In genomic region chr20:18252597-18253451, GRCh38 we compare ENCODE assay signal across 19 cellular contexts. TPM values are rescaled to one million over a fixed set of nuclear protein-coding genes. Genes with fewer than 3 reads are reported as not detected.
DNase-seq lines count a peak whose midpoint lies in the region; ATAC-seq and TF ChIP-seq lines count a peak whose summit lies in the region.
"Had no signal": no experiment of that assay in that cellular context is flagged by ENCODE, and none has a peak within 500 bp of the region (broad histone marks: within the 10 kb centered on the region; RNA-seq: fewer than 3 reads in every experiment).

No MANE protein-coding gene starts in this region.

- H3K9ac ChIP-seq in GM23248: no peak overlapping the region

- POLR2A ChIA-PET in PC-9 (lab: Charles Lee; ENCODE audit: unreplicated experiment): interaction anchor here (0.5 to 1.0 kb wide), 11 partner anchors 34 to 695 kb away, joined by 3 to 8 read pairs (median 5); partner anchors contain the start of genes KAT14 and PET117

- WGBS in GM23248 (ENCODE audit: low coverage in 1 of 2, low lambda C conversion rate in 2 of 2, missing lambda C conversion rate in 2 of 2), 2 experiments: 55 to 58% methylated on average over 20 of the region's 20 CpGs
- 31 to 45% methylated on average over 18 to 20 of the region's 20 CpGs for WGBS in esophagus squamous epithelium, 2 donors

- no peaks in the 10 kb centered on the region for H3K27me3 ChIP-seq in GM23248 (replicated peaks; ENCODE audit: insufficient read depth)
- H3K27me3 ChIP-seq in PC-9 (ENCODE audit: insufficient read depth, low read depth): no peaks in the 10 kb centered on the region
- H3K27me3 ChIP-seq in esophagus squamous epithelium: no peaks in the 10 kb centered on the region

- H3K79me2 ChIP-seq in GM23248 (ENCODE audit: insufficient read depth) (no peaks in the 10 kb centered on the region), PC-9 (ENCODE audit: low read depth) (no peaks in the 10 kb centered on the region)

- TF ChIP-seq POLR2A in esophagus squamous epithelium (IDR thresholded peaks at IDR 0.05): no peak

- CTCF ChIA-PET in PC-9 (lab: Charles Lee): interaction anchor here (1.0 to 1.1 kb wide), 2 partner anchors 55 to 108 kb away, joined by 3 read pairs; no protein-coding TSS in a partner anchor

- ATAC-seq in HG02885 (IDR thresholded peaks at IDR 0.05; ENCODE audit: poor library complexity, unreplicated experiment): no peak
- ATAC-seq in GM18502 (IDR thresholded peaks at IDR 0.05; ENCODE audit: poor library complexity, unreplicated experiment): no peak
- ATAC-seq: activated CD8-positive, alpha-beta T cell treated with anti-CD3 and anti-CD28 coated beads, Interleukin-2, amount 10 ng/mL, durations not matched to agents 7 days and 5 days; left ventricle myocardium superior; naive thymus-derived CD4-positive, alpha-beta T cell; T-cell had no signal

- no peaks in the 10 kb centered on the region for H3K9me3 ChIP-seq in GM23248 (ENCODE audit: low read depth)
- no peaks in the 10 kb centered on the region for H3K9me3 ChIP-seq in PC-9 (ENCODE audit: insufficient read depth, low read depth)
- no peaks in the 10 kb centered on the region for H3K9me3 ChIP-seq in esophagus squamous epithelium

- H3K4me3 ChIP-seq in GM23248 (no peak overlapping the region), PC-9 (peak overlapping the region; percentile 34; the same call in 1 of the 2 replicates), esophagus squamous epithelium (peak overlapping the region in 1 of 4 donors; percentile 7), skin epidermis (no peak overlapping the region)

- no peak overlapping the region for H3K4me2 ChIP-seq in GM23248 (ENCODE audit: unreplicated experiment)
- peak overlapping the region; percentile 71 for H3K4me2 ChIP-seq in PC-9

- no peaks in the 10 kb centered on the region for H4K20me1 ChIP-seq in GM23248 (ENCODE audit: insufficient read depth)
- no peaks in the 10 kb centered on the region for H4K20me1 ChIP-seq in PC-9 (ENCODE audit: insufficient read depth)

- no peaks in the 10 kb centered on the region for H3F3A ChIP-seq in GM23248 (ENCODE audit: insufficient read depth)
- H3F3A ChIP-seq in PC-9 (ENCODE audit: insufficient read depth, low read depth): peaks cover 41% of the 10 kb centered on the region

- intact Hi-C loops in PC-9 (cut with micrococcal nuclease; ENCODE audit: unreplicated experiment): loop anchor here (1.0 kb wide), 7 partner anchors 10 to 285 kb away; partner anchors contain the start of genes OVOL2 and SNX5
- intact Hi-C loops in esophagus squamous epithelium (cut with DNase I): no loop called here

- no peak overlapping the region for H3K27ac ChIP-seq in GM23248
- peak overlapping the region; percentile 96 for H3K27ac ChIP-seq in PC-9
- H3K27ac ChIP-seq in esophagus squamous epithelium: peak overlapping the region; percentile 71 to 80 (median 74)
- H3K27ac ChIP-seq in skin epidermis: peak overlapping the region in 16 of 21 experiments; percentile 8 to 73 (median 55)

- in situ Hi-C loops in GM23248 (cut with MboI): loop anchor here (25.0 kb wide), 1 partner anchor 216 kb away; no protein-coding TSS in a partner anchor

- DNase-seq in GM23248 (peak; percentile 59), PC-9 (peak; percentile 95 to 100), esophagus squamous epithelium (lab: John Stamatoyannopoulos, UW) (no peak), DMS53 treated with DMSO at 0.1 percent for 48 hours (lab: John Stamatoyannopoulos, UW; ENCODE audit: unreplicated experiment) (no peak), OCI-M1 (lab: John Stamatoyannopoulos, UW) (no peak)
- DNase-seq: activated CD8-positive, alpha-beta T cell treated with anti-CD3 and anti-CD28 coated beads, Interleukin-2, amount 10 ng/mL, durations not matched to agents 7 days and 5 days; COR-L47; effector memory CD4-positive, alpha-beta T cell; foreskin melanocyte; GDM1; HCEC 1CT; left ventricle myocardium superior; naive thymus-derived CD4-positive, alpha-beta T cell; NCI-H774; stimulated activated CD4-positive, alpha-beta T cell treated with anti-CD3 and anti-CD28 coated beads, Interleukin-12 subunit alpha, Interleukin-12 subunit beta, amount 100 ng/mL, for 4 hours; T-cell had no signal

- no peaks in the 10 kb centered on the region for H3K36me3 ChIP-seq in GM23248 (ENCODE audit: low read depth)
- no peaks in the 10 kb centered on the region for H3K36me3 ChIP-seq in PC-9 (ENCODE audit: low read depth)
- no peaks in the 10 kb centered on the region for H3K36me3 ChIP-seq in esophagus squamous epithelium

- BruUV-seq in PC-9 (replicated peaks; lab: Mats Ljungman, UMichigan): TSS peak; percentile 96

- peak overlapping the region; percentile 42; the same call in 1 of the 2 replicates for H2AFZ ChIP-seq in GM23248
- H2AFZ ChIP-seq in PC-9: peak overlapping the region; percentile 68; the same call in 1 of the 2 replicates

- no peak for TF ChIP-seq CTCF in PC-9 (conservative IDR thresholded peaks at IDR 0.05)
- peak in 1 of 6 experiments; percentile 11 for TF ChIP-seq CTCF in esophagus squamous epithelium (IDR thresholded peaks at IDR 0.05)

- H3K9me2 ChIP-seq in GM23248 (ENCODE audit: insufficient read depth) (no peaks in the 10 kb centered on the region), PC-9 (ENCODE audit: insufficient read depth) (no peaks in the 10 kb centered on the region)

- H3K4me1 ChIP-seq in GM23248 (ENCODE audit: insufficient read depth) (no peaks in the 10 kb centered on the region; the same call in 1 of the 2 replicates), PC-9 (replicated peaks; ENCODE audit: insufficient read depth) (peaks cover 40% of the 10 kb centered on the region), esophagus squamous epithelium (peaks cover 0 to 22% (median 7%) of the 10 kb centered on the region in 3 donors)

RNA-seq across cellular contexts. Expression of gene ZNF133, which starts 35.5 kb away (rescaled TPM):
- total RNA-seq in GM23248 (2014; rRNA removed; shearing (Covaris generic)): 17.9 and 18.0 TPM in 2 replicates
- polyA plus RNA-seq in GM23248 (2016; fragmentation: Nextera tagmentation; extraction: Ambion mirVana): 10.7 and 11.3 TPM in 2 replicates
- total RNA-seq in PC-9 (2021): 16.3 and 22.8 TPM in 2 replicates
- total RNA-seq in esophagus squamous epithelium: 10 to 100 TPM; 10.1 to 20.2 (median 13.7) TPM

Comparison
In these comparisons a context has a peak if more than half of its experiments do, and no peak if none do; other contexts are left out.
1. DNase-seq: peak in GM23248 (single experiment) and PC-9 (2 of 2); none in esophagus squamous epithelium (single experiment), DMS53 treated with DMSO at 0.1 percent for 48 hours (single experiment) and OCI-M1 (single experiment).